22 cellular contexts compared by ENCODE assay signal in genomic region chr9:120284796-120285195, GRCh38.
"Had no signal": no experiment of that assay in that cellular context is flagged by ENCODE, and none has a peak within 500 bp of the region (broad histone marks: within the 10 kb centered on the region; RNA-seq: fewer than 3 reads in every experiment).

No MANE protein-coding gene starts in this region.

- H3K27ac Mint-ChIP-seq: activated CD4-positive, alpha-beta memory T cell treated with anti-CD3 and anti-CD28 coated beads for 36 hours; activated naive CD4-positive, alpha-beta T cell treated with anti-CD3 and anti-CD28 coated beads, Interleukin-2, amount 10 ng/mL, durations not matched to agents 7 days and 5 days; brain; mesothelial cell of epicardium; naive thymus-derived CD8-positive, alpha-beta T cell; progenitor cell of endocrine pancreas; type B pancreatic cell had no signal

- DNase-seq: activated CD4-positive, alpha-beta memory T cell treated with anti-CD3 and anti-CD28 coated beads for 36 hours; activated CD4-positive, alpha-beta T cell treated with anti-CD3 and anti-CD28 coated beads for 48 hours; activated effector memory CD4-positive, alpha-beta T cell treated with anti-CD3 and anti-CD28 coated beads, Interleukin-2, amount 50 U/mL, for 16 hours; activated naive CD4-positive, alpha-beta T cell treated with anti-CD3 and anti-CD28 coated beads, Interleukin-2, amount 10 ng/mL, durations not matched to agents 7 days and 5 days; activated T-cell treated with anti-CD3 and anti-CD28 coated beads for 4 hours; aorta; central memory CD4-positive, alpha-beta T cell; dermis blood vessel endothelial cell; effector CD8-positive, alpha-beta T cell; esophagus squamous epithelium; head of caudate nucleus; hypothalamus; left lung; naive thymus-derived CD8-positive, alpha-beta T cell; stimulated activated CD4-positive, alpha-beta T cell treated with anti-CD3 and anti-CD28 coated beads, Interleukin-4, amount 100 ng/mL, for 1 hour; stimulated activated naive CD4-positive, alpha-beta T cell treated with Interleukin-2 at 50 U/mL for 16 hours had no signal

- H3K27me3 Mint-ChIP-seq: activated naive CD4-positive, alpha-beta T cell treated with anti-CD3 and anti-CD28 coated beads, Interleukin-2, amount 10 ng/mL, durations not matched to agents 7 days and 5 days had no signal

- H3K4me3 Mint-ChIP-seq: activated CD4-positive, alpha-beta memory T cell treated with anti-CD3 and anti-CD28 coated beads for 36 hours; activated naive CD4-positive, alpha-beta T cell treated with anti-CD3 and anti-CD28 coated beads, Interleukin-2, amount 10 ng/mL, durations not matched to agents 7 days and 5 days; brain; mesothelial cell of epicardium; naive thymus-derived CD8-positive, alpha-beta T cell; type B pancreatic cell had no signal

- ATAC-seq: gastroesophageal sphincter; left lung; naive thymus-derived CD8-positive, alpha-beta T cell had no signal

- H3K36me3 Mint-ChIP-seq: activated CD4-positive, alpha-beta memory T cell treated with anti-CD3 and anti-CD28 coated beads for 36 hours; activated naive CD4-positive, alpha-beta T cell treated with anti-CD3 and anti-CD28 coated beads, Interleukin-2, amount 10 ng/mL, durations not matched to agents 7 days and 5 days; brain; mesothelial cell of epicardium; naive thymus-derived CD8-positive, alpha-beta T cell; type B pancreatic cell had no signal

- H3K4me1 Mint-ChIP-seq: activated naive CD4-positive, alpha-beta T cell treated with anti-CD3 and anti-CD28 coated beads, Interleukin-2, amount 10 ng/mL, durations not matched to agents 7 days and 5 days; mesothelial cell of epicardium; naive thymus-derived CD8-positive, alpha-beta T cell had no signal

- H3K4me3 ChIP-seq: esophagus squamous epithelium, gastroesophageal sphincter, left lung, thoracic aorta had no signal

- H3K9me3 Mint-ChIP-seq: activated CD4-positive, alpha-beta memory T cell treated with anti-CD3 and anti-CD28 coated beads for 36 hours; activated naive CD4-positive, alpha-beta T cell treated with anti-CD3 and anti-CD28 coated beads, Interleukin-2, amount 10 ng/mL, durations not matched to agents 7 days and 5 days; brain; mesothelial cell of epicardium; type B pancreatic cell had no signal
